In genomic region chrX:24702362-24703184, GRCh38 we compare ENCODE assay signal across 12 cellular contexts. TPM values are rescaled to one million over a fixed set of nuclear protein-coding genes. Genes with fewer than 3 reads are reported as not detected.
A peak's percentile ranks its signal among the peaks of the same experiment; 100 is the strongest.
DNase-seq lines count a peak whose midpoint lies in the region; ATAC-seq and TF ChIP-seq lines count a peak whose summit lies in the region.
"Had no signal": no experiment of that assay in that cellular context is flagged by ENCODE, and none has a peak within 500 bp of the region (broad histone marks: within the 10 kb centered on the region; RNA-seq: fewer than 3 reads in every experiment).

No MANE protein-coding gene starts in this region.

- no peaks in the 10 kb centered on the region for H3K4me1 Mint-ChIP-seq in Caco-2 (ENCODE audit: low read depth, unreplicated experiment)

- CTCF ChIA-PET in Caco-2 (lab: Charles Lee) = no interaction called here

- no peaks in the 10 kb centered on the region for H3K27me3 ChIP-seq in Caco-2 (replicated peaks; ENCODE audit: control insufficient read depth, insufficient read depth, low read length)
- H3K27me3 ChIP-seq: foreskin keratinocyte, upper lobe of right lung had no signal

- no peaks in the 10 kb centered on the region for H3K9me3 Mint-ChIP-seq in Caco-2 (ENCODE audit: unreplicated experiment)

- no peaks in the 10 kb centered on the region for H3K27me3 Mint-ChIP-seq in Caco-2 (ENCODE audit: insufficient read depth, unreplicated experiment)

- POLR2A ChIA-PET in Caco-2 (lab: Charles Lee) = no interaction called here

- BruUV-seq in Caco-2 (replicated peaks; lab: Mats Ljungman, UMichigan) = no TSS peak

- H3K36me3 ChIP-seq in Caco-2 (ENCODE audit: control insufficient read depth, insufficient read depth, low read length) = no peaks in the 10 kb centered on the region; the same call in 1 of the 2 replicates

- intact Hi-C loops in Caco-2 (cut with micrococcal nuclease; ENCODE audit: unreplicated experiment) = no loop called here
- intact Hi-C loops in posterior vena cava (cut with DNase I) = no loop called here

- H3K4me1 ChIP-seq in Caco-2 = no peaks in the 10 kb centered on the region
- H3K4me1 ChIP-seq: foreskin keratinocyte, psoas muscle, upper lobe of right lung had no signal

- no peak overlapping the region for H3K4me3 Mint-ChIP-seq in Caco-2 (ENCODE audit: unreplicated experiment)

- no peak overlapping the region for H3K27ac Mint-ChIP-seq in Caco-2 (ENCODE audit: unreplicated experiment)

- no peak for TF ChIP-seq CTCF in GM12865 (IDR thresholded peaks at IDR 0.05; ENCODE audit: insufficient read depth, low read depth, low read length, missing control alignments)
- no peak for TF ChIP-seq CTCF in Caco-2 (IDR thresholded peaks at IDR 0.05; ENCODE audit: insufficient read depth in 1 of 2, low read depth in 1 of 2, low read length in 1 of 2, severe bottlenecking in 1 of 2, unreplicated experiment in 1 of 2)

- H3K9me3 ChIP-seq in Caco-2 = no peaks in the 10 kb centered on the region
- H3K9me3 ChIP-seq: psoas muscle, upper lobe of right lung had no signal

- DNase-seq in GM12865 (ENCODE audit: low read depth) = peak; percentile 82
- no peak for DNase-seq in superior temporal gyrus (ENCODE audit: extremely low spot score)
- no peak for DNase-seq in A172 (ENCODE audit: low spot score)
- no peak for DNase-seq in Caco-2
- no peak for DNase-seq in posterior vena cava (ENCODE audit: low spot score)
- DNase-seq: foreskin keratinocyte, NCI-H526 treated with DMSO at 0.1 percent for 48 hours, psoas muscle, upper lobe of right lung had no signal

- H3K4me3 ChIP-seq in GM12865 (ENCODE audit: low read depth, low read length) (no peak overlapping the region), Caco-2 (ENCODE audit: low read depth, low read length) (no peak overlapping the region)
- H3K4me3 ChIP-seq: psoas muscle, upper lobe of right lung had no signal

- peaks cover 11% of the 10 kb centered on the region for H3K36me3 Mint-ChIP-seq in Caco-2 (ENCODE audit: insufficient read depth, unreplicated experiment)

- peak; percentile 99 for ATAC-seq in GM19025 (IDR thresholded peaks at IDR 0.05; ENCODE audit: low read depth, unreplicated experiment)
- ATAC-seq in HG02571 (IDR thresholded peaks at IDR 0.05; ENCODE audit: unreplicated experiment) = peak; percentile 97
- peak; percentile 99 for ATAC-seq in HG03354 (IDR thresholded peaks at IDR 0.05; ENCODE audit: poor library complexity, severe bottlenecking, unreplicated experiment)
- ATAC-seq: foreskin keratinocyte, psoas muscle, upper lobe of right lung had no signal

RNA-seq across cellular contexts. Expression of gene POLA1, which starts 8.9 kb away (rescaled TPM):
- 31.3 and 34.1 TPM in 2 replicates for total RNA-seq in A172 (2014; rRNA removed; shearing (Covaris generic))
- total RNA-seq in Caco-2 (2022) = 21.6 and 23.5 TPM in 2 replicates
- 10 to 100 TPM; 10.4 to 12.1 TPM for total RNA-seq in posterior vena cava

RNA-seq across cellular contexts. Expression of gene PCYT1B, which starts 55.4 kb away (rescaled TPM):
- not detected in 2 replicates for total RNA-seq in A172 (2014; rRNA removed; shearing (Covaris generic))
- 20.8 and 24.7 TPM in 2 replicates for total RNA-seq in Caco-2 (2022)
- total RNA-seq in posterior vena cava = 1 to 10 TPM; 1.1 to 3.5 TPM
